ENCODE assay signal across 16 cellular contexts in the genomic region with DNA sequence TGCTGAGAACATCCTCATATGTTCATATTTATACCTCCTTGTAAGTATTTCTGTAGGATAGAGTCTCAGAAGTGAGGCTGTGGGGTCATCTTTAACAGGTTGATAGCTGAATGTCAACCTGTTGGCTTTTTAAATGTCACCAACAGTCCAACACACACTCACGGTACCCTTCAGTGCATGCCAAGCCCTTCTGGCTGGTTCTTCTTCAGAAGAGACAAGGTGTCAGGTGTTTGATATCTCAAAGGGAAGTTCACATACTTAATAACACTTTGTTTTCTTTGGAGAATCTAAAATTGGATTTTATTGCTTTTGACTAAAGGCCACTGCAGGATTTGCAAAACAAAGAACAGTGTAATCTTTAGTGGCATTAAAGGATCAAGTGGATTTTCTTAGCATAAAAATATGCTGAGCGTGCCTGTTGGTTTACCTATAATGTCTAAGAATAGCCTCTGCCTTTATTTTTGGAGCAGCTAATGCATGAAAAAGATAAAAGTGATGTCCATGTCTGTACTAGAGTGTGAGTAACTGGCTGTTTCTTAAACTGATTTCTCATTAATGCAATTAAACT. TPM values are rescaled to one million over a fixed set of nuclear protein-coding genes. Genes with fewer than 3 reads are reported as not detected.
DNase-seq lines count a peak whose midpoint lies in the region; ATAC-seq, FAIRE-seq and TF ChIP-seq lines count a peak whose summit lies in the region.
"Had no signal": no experiment of that assay in that cellular context is flagged by ENCODE, and none has a peak within 500 bp of the region (broad histone marks: within the 10 kb centered on the region; RNA-seq: fewer than 3 reads in every experiment).

No MANE protein-coding gene starts in this region.

- WGBS in psoas muscle, 3 donors: 31 to 54% (median 40%) methylated on average over 2 of the region's 2 CpGs

- H3K27me3 ChIP-seq in duodenal mucosa (ENCODE audit: control insufficient read depth in 1 of 2, insufficient read depth in 2 of 2, low read length in 2 of 2): no peaks in the 10 kb centered on the region
- H3K27me3 ChIP-seq in psoas muscle (ENCODE audit: insufficient read depth in 3 of 3, low read length in 2 of 3): no peaks in the 10 kb centered on the region

- ATAC-seq in psoas muscle: peak in 2 of 4 donors; percentile 32 to 62
- no peak for ATAC-seq in HG03342 (IDR thresholded peaks at IDR 0.05; ENCODE audit: unreplicated experiment)

- DNase-seq in D721Med (ENCODE audit: insufficient read length, low spot score) (no peak), NCI-H82 treated with DMSO at 0.1 percent for 48 hours (lab: John Stamatoyannopoulos, UW; ENCODE audit: unreplicated experiment) (peak; percentile 17), psoas muscle (no peak), LoVo (ENCODE audit: low spot score) (no peak), RCC 7860 (ENCODE audit: low spot score) (no peak), islet precursor cell (no peak)
- DNase-seq: activated CD8-positive, alpha-beta memory T cell treated with anti-CD3 and anti-CD28 coated beads, Interleukin-2, amount 50 U/mL, for 4 hours; aorta; C1 segment of cervical spinal cord; KG1; NCI-H2029 treated with DMSO at 0.1 percent for 48 hours; NCI-H774; stimulated activated CD4-positive, alpha-beta T cell treated with anti-CD3 and anti-CD28 coated beads, Interleukin-2, amount 100 ng/mL, for 24 hours had no signal

- FAIRE-seq in D721Med (lab: Jason Lieb, UNC) (peak; percentile 60), RCC 7860 (lab: Jason Lieb, UNC) (no peak)
- FAIRE-seq: H1 had no signal

- peak overlapping the region; percentile 16 to 45 for H3K9ac ChIP-seq in duodenal mucosa (ENCODE audit: low read depth in 1 of 2, low read length in 2 of 2)

- H3K9me3 ChIP-seq in duodenal mucosa (ENCODE audit: control insufficient read depth in 1 of 2, low read length in 2 of 2) (no peaks in the 10 kb centered on the region), psoas muscle (no peaks in the 10 kb centered on the region)

- intact Hi-C loops in psoas muscle (cut with DNase I): no loop called here

- H3K27ac ChIP-seq in duodenal mucosa (ENCODE audit: low read depth, low read length) (no peak overlapping the region), psoas muscle (peak overlapping the region; percentile 62)

- H3K36me3 ChIP-seq in duodenal mucosa (ENCODE audit: control insufficient read depth in 1 of 2, insufficient read depth in 2 of 2, low read length in 2 of 2): peaks cover 7 to 45% of the 10 kb centered on the region in 2 donors
- peaks cover 0 to 4% of the 10 kb centered on the region in 2 donors for H3K36me3 ChIP-seq in psoas muscle (ENCODE audit: insufficient read depth in 1 of 2, low read depth in 1 of 2)

- H3K4me1 ChIP-seq in duodenal mucosa (ENCODE audit: control insufficient read depth in 1 of 2, insufficient read depth in 2 of 2, low read length in 2 of 2) (peaks cover 88 to 89% of the 10 kb centered on the region in 2 donors), psoas muscle (peaks cover 41% of the 10 kb centered on the region)

- no peak for TF ChIP-seq CTCF in D721Med (IDR thresholded peaks at IDR 0.05; ENCODE audit: insufficient read depth, missing control alignments)
- no peak for TF ChIP-seq CTCF in psoas muscle (IDR thresholded peaks at IDR 0.05)

- H3K4me3 ChIP-seq in duodenal mucosa (ENCODE audit: low read depth in 1 of 2, low read length in 2 of 2) (peak overlapping the region; percentile 5 to 34), psoas muscle (no peak overlapping the region)

RNA-seq across cellular contexts. Expression of gene RGS3, which starts 58.2 kb away (rescaled TPM):
- 10 to 100 TPM; 10.6 to 38.1 (median 18.3) TPM for total RNA-seq in psoas muscle
- 10 to 100 TPM in 2 of 3 donors, 1 to 10 TPM in 1; 7.1 to 18.4 (median 12.8) TPM for polyA plus RNA-seq in psoas muscle
